Comparison of ENCODE assay signal across 1 cellular context in genomic region chr12:126903180-126903876, GRCh38.
TF ChIP-seq lines count a peak whose summit lies in the region.

No MANE protein-coding gene starts in this region.

TF ChIP-seq in K562, 482 proteins besides CTCF, POLR2A, EP300 and RAD21 (continued from another document and continues in another):
- TF ChIP-seq ZNF318 (IDR thresholded peaks at IDR 0.05; ENCODE audit: borderline replicate concordance in 1 of 2, low read depth in 1 of 2) = no peak
- peak; percentile 95 for TF ChIP-seq ELF4 (CRISPR knock-in tag; IDR thresholded peaks at IDR 0.05)
- TF ChIP-seq ZNF212 (CRISPR knock-in tag; IDR thresholded peaks at IDR 0.05) = peak; percentile 92
- TF ChIP-seq, protein P1, sequence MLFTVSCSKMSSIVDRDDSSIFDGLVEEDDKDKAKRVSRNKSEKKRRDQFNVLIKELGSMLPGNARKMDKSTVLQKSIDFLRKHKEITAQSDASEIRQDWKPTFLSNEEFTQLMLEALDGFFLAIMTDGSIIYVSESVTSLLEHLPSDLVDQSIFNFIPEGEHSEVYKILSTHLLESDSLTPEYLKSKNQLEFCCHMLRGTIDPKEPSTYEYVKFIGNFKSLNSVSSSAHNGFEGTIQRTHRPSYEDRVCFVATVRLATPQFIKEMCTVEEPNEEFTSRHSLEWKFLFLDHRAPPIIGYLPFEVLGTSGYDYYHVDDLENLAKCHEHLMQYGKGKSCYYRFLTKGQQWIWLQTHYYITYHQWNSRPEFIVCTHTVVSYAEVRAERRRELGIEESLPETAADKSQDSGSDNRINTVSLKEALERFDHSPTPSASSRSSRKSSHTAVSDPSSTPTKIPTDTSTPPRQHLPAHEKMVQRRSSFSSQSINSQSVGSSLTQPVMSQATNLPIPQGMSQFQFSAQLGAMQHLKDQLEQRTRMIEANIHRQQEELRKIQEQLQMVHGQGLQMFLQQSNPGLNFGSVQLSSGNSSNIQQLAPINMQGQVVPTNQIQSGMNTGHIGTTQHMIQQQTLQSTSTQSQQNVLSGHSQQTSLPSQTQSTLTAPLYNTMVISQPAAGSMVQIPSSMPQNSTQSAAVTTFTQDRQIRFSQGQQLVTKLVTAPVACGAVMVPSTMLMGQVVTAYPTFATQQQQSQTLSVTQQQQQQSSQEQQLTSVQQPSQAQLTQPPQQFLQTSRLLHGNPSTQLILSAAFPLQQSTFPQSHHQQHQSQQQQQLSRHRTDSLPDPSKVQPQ (CRISPR knock-in tag; IDR thresholded peaks at IDR 0.05; ENCODE audit: borderline replicate concordance) = peak; percentile 46; the same call in 1 of the 2 replicates
- TF ChIP-seq ZNF75A (CRISPR knock-in tag; IDR thresholded peaks at IDR 0.05) = peak; percentile 92
- peak; percentile 93 for TF ChIP-seq ZNF239 (CRISPR knock-in tag; IDR thresholded peaks at IDR 0.05)
- TF ChIP-seq ZNF766 (CRISPR knock-in tag; conservative IDR thresholded peaks at IDR 0.05) = peak; percentile 99
- TF ChIP-seq ZNF121 (CRISPR knock-in tag; conservative IDR thresholded peaks at IDR 0.05) = no peak
- TF ChIP-seq PTTG1 (tag; IDR thresholded peaks at IDR 0.05; ENCODE audit: low read depth) = peak; percentile 95
- TF ChIP-seq ARID2 (IDR thresholded peaks at IDR 0.05) = no peak
- peak; percentile 98 for TF ChIP-seq CREB3 (tag; conservative IDR thresholded peaks at IDR 0.05; ENCODE audit: low read depth)
- TF ChIP-seq ZNF76 (CRISPR knock-in tag; IDR thresholded peaks at IDR 0.05; ENCODE audit: borderline replicate concordance) = peak; percentile 97
- no peak for TF ChIP-seq SRSF9 (IDR thresholded peaks at IDR 0.05; ENCODE audit: borderline replicate concordance, low read depth, low read length)
- TF ChIP-seq ZNF347 (CRISPR knock-in tag; IDR thresholded peaks at IDR 0.05; ENCODE audit: low read depth) = 0 out of 2 replicates have a peak, but pooled peaks have one; percentile 43
- peak; percentile 87; the same call in 1 of the 2 replicates for TF ChIP-seq HMG20A (CRISPR knock-in tag; conservative IDR thresholded peaks at IDR 0.05)
- TF ChIP-seq KLF6 (CRISPR knock-in tag; IDR thresholded peaks at IDR 0.05; ENCODE audit: borderline replicate concordance) = peak; percentile 98
- no peak for TF ChIP-seq XRCC5 (IDR thresholded peaks at IDR 0.05; ENCODE audit: low read depth, low read length)
- peak; percentile 90; the same call in 1 of the 2 replicates for TF ChIP-seq ZNF57 (CRISPR knock-in tag; IDR thresholded peaks at IDR 0.05)
- TF ChIP-seq ZNF586 (CRISPR knock-in tag; conservative IDR thresholded peaks at IDR 0.05) = peak; percentile 72
- peak; percentile 100 for TF ChIP-seq ZNF175 (CRISPR knock-in tag; IDR thresholded peaks at IDR 0.05; ENCODE audit: low read depth)
- peak; percentile 83 for TF ChIP-seq ZNF445 (CRISPR knock-in tag; IDR thresholded peaks at IDR 0.05; ENCODE audit: low read depth)
- no peak for TF ChIP-seq NR2C1 (IDR thresholded peaks at IDR 0.05)
- peak; percentile 95 for TF ChIP-seq NR2C1 (tag; IDR thresholded peaks at IDR 0.05)
- 0 out of 2 replicates have a peak, but pooled peaks have one; percentile 23 for TF ChIP-seq RHOXF2B (CRISPR knock-in tag; conservative IDR thresholded peaks at IDR 0.05)
- peak in 1 of 2 experiments; percentile 67; a peak in 2 of 4 replicates for TF ChIP-seq SRF (CRISPR knock-in tag; IDR thresholded peaks at IDR 0.05)
- TF ChIP-seq, protein P2, sequence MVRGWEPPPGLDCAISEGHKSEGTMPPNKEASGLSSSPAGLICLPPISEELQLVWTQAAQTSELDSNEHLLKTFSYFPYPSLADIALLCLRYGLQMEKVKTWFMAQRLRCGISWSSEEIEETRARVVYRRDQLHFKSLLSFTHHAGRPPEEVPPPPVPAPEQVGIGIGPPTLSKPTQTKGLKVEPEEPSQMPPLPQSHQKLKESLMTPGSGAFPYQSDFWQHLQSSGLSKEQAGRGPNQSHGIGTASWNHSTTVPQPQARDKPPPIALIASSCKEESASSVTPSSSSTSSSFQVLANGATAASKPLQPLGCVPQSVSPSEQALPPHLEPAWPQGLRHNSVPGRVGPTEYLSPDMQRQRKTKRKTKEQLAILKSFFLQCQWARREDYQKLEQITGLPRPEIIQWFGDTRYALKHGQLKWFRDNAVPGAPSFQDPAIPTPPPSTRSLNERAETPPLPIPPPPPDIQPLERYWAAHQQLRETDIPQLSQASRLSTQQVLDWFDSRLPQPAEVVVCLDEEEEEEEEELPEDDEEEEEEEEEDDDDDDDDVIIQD (CRISPR knock-in tag; IDR thresholded peaks at IDR 0.05) = peak; percentile 91
- TF ChIP-seq BDP1 (IDR thresholded peaks at IDR 0.05; ENCODE audit: insufficient read depth, insufficient read length) = no peak
- TF ChIP-seq, protein P3, sequence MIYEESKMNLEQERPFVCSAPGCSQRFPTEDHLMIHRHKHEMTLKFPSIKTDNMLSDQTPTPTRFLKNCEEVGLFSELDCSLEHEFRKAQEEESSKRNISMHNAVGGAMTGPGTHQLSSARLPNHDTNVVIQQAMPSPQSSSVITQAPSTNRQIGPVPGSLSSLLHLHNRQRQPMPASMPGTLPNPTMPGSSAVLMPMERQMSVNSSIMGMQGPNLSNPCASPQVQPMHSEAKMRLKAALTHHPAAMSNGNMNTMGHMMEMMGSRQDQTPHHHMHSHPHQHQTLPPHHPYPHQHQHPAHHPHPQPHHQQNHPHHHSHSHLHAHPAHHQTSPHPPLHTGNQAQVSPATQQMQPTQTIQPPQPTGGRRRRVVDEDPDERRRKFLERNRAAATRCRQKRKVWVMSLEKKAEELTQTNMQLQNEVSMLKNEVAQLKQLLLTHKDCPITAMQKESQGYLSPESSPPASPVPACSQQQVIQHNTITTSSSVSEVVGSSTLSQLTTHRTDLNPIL (CRISPR knock-in tag; IDR thresholded peaks at IDR 0.05) = peak; percentile 78; the same call in 1 of the 2 replicates
- 0 out of 2 replicates have a peak, but pooled peaks have one; percentile 79 for TF ChIP-seq PPARD (CRISPR knock-in tag; IDR thresholded peaks at IDR 0.05)
- TF ChIP-seq GTF2A2 (tag; IDR thresholded peaks at IDR 0.05) = peak; percentile 92
- peak; percentile 88 for TF ChIP-seq ZBTB34 (CRISPR knock-in tag; IDR thresholded peaks at IDR 0.05)
- peak; percentile 80; the same call in 1 of the 2 replicates for TF ChIP-seq ZKSCAN3 (CRISPR knock-in tag; IDR thresholded peaks at IDR 0.05)
- TF ChIP-seq ZNF197 (CRISPR knock-in tag; IDR thresholded peaks at IDR 0.05; ENCODE audit: low read depth) = peak; percentile 98
- TF ChIP-seq, protein P4, sequence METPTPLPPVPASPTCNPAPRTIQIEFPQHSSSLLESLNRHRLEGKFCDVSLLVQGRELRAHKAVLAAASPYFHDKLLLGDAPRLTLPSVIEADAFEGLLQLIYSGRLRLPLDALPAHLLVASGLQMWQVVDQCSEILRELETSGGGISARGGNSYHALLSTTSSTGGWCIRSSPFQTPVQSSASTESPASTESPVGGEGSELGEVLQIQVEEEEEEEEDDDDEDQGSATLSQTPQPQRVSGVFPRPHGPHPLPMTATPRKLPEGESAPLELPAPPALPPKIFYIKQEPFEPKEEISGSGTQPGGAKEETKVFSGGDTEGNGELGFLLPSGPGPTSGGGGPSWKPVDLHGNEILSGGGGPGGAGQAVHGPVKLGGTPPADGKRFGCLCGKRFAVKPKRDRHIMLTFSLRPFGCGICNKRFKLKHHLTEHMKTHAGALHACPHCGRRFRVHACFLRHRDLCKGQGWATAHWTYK (CRISPR knock-in tag; IDR thresholded peaks at IDR 0.05) = peak; percentile 99
- TF ChIP-seq NR4A1 (CRISPR knock-in tag; IDR thresholded peaks at IDR 0.05) = peak; percentile 90; the same call in 1 of the 2 replicates
- peak; percentile 98 for TF ChIP-seq NR4A1 (tag; IDR thresholded peaks at IDR 0.05)
- TF ChIP-seq BCLAF1 (IDR thresholded peaks at IDR 0.05; ENCODE audit: borderline replicate concordance in 1 of 2, control insufficient read depth in 1 of 2, low read depth in 2 of 2, low read length in 1 of 2) = no peak
- TF ChIP-seq NFIX (CRISPR knock-in tag; IDR thresholded peaks at IDR 0.05; ENCODE audit: low read depth) = peak; percentile 59
- no peak for TF ChIP-seq NELFE (IDR thresholded peaks at IDR 0.05; ENCODE audit: insufficient read depth, insufficient read length)
- TF ChIP-seq CEBPG (CRISPR knock-in tag; IDR thresholded peaks at IDR 0.05) = peak; percentile 35; the same call in 1 of the 2 replicates
- no peak; a peak in 1 of 4 replicates for TF ChIP-seq CEBPG (tag; conservative IDR thresholded peaks at IDR 0.05 in 1 of 2, IDR thresholded peaks at IDR 0.05 in 1 of 2)
- no peak for TF ChIP-seq FOXK2 (conservative IDR thresholded peaks at IDR 0.05 in 1 of 2, IDR thresholded peaks at IDR 0.05 in 1 of 2; ENCODE audit: low read depth in 2 of 2)
- TF ChIP-seq KLF13 (tag; IDR thresholded peaks at IDR 0.05; ENCODE audit: borderline replicate concordance, low read depth) = 0 out of 2 replicates have a peak, but pooled peaks have one; percentile 61
